ENCODE assay signal across 8 cellular contexts in genomic region chr15:28125673-28126651, GRCh38. TPM values are rescaled to one million over a fixed set of nuclear protein-coding genes. Genes with fewer than 3 reads are reported as not detected.
DNase-seq lines count a peak whose midpoint lies in the region; ATAC-seq, FAIRE-seq and TF ChIP-seq lines count a peak whose summit lies in the region.

No MANE protein-coding gene starts in this region.

- no peak for ATAC-seq in GM21786 (IDR thresholded peaks at IDR 0.05; ENCODE audit: unreplicated experiment)
- no peak for ATAC-seq in GM18907 (IDR thresholded peaks at IDR 0.05; ENCODE audit: unreplicated experiment)
- no peak for ATAC-seq in HG03457 (IDR thresholded peaks at IDR 0.05; ENCODE audit: unreplicated experiment)

- no peaks in the 10 kb centered on the region for H3K9me3 Mint-ChIP-seq in mesothelial cell of epicardium

- peaks cover 4% of the 10 kb centered on the region for H3K4me1 Mint-ChIP-seq in mesothelial cell of epicardium

- peak; percentile 48 for FAIRE-seq in GM12891 (lab: Jason Lieb, UNC)

- H3K4me3 Mint-ChIP-seq in mesothelial cell of epicardium = no peak overlapping the region

- peaks cover 25% of the 10 kb centered on the region for H3K36me3 Mint-ChIP-seq in mesothelial cell of epicardium

- TF ChIP-seq CTCF in AG09309 (IDR thresholded peaks at IDR 0.05; ENCODE audit: control insufficient read depth, insufficient read depth, low read depth, low read length, missing control alignments) = peak; percentile 58
- TF ChIP-seq CTCF in choroid plexus epithelial cell (conservative IDR thresholded peaks at IDR 0.05; ENCODE audit: low read depth, low read length) = peak; percentile 60
- peak; percentile 76 for TF ChIP-seq CTCF in mesothelial cell of epicardium (IDR thresholded peaks at IDR 0.05; ENCODE audit: unreplicated experiment)

- no peak overlapping the region for H3K27ac Mint-ChIP-seq in mesothelial cell of epicardium

- H3K27me3 Mint-ChIP-seq in mesothelial cell of epicardium (ENCODE audit: low read depth) = no peaks in the 10 kb centered on the region

- no peak overlapping the region for H3K4me3 ChIP-seq in AG09309 (ENCODE audit: control insufficient read depth, low read depth, low read length)
- no peak overlapping the region for H3K4me3 ChIP-seq in choroid plexus epithelial cell (ENCODE audit: low read depth, low read length)

- DNase-seq in AG09309 (ENCODE audit: low read depth) (peak; percentile 24), GM12891 (ENCODE audit: insufficient read length, low spot score) (no peak), NCI-H2196 treated with DMSO at 0.1 percent for 48 hours (lab: John Stamatoyannopoulos, UW; ENCODE audit: unreplicated experiment) (peak; percentile 4), choroid plexus epithelial cell (ENCODE audit: low read depth) (peak; percentile 84), mesothelial cell of epicardium (ENCODE audit: low spot score in 2 of 2, unreplicated experiment in 2 of 2) (no peak)

- TF ChIP-seq POLR2A in GM12891 (IDR thresholded peaks at IDR 0.05; ENCODE audit: low read depth, low read length) = no peak

TF ChIP-seq in GM12891, 5 proteins besides CTCF, POLR2A, EP300 and RAD21:
- no peak for TF ChIP-seq SPI1 (IDR thresholded peaks at IDR 0.05; ENCODE audit: low read depth, low read length)
- no peak for TF ChIP-seq TAF1 (IDR thresholded peaks at IDR 0.05; ENCODE audit: low read depth, low read length)
- no peak for TF ChIP-seq PAX5 (IDR thresholded peaks at IDR 0.05; ENCODE audit: insufficient read depth, low read length, severe bottlenecking)
- no peak for TF ChIP-seq POU2F2 (IDR thresholded peaks at IDR 0.05; ENCODE audit: low read depth, low read length)
- no peak for TF ChIP-seq POLR2AphosphoS5 (IDR thresholded peaks at IDR 0.05; ENCODE audit: low read depth, low read length)

RNA-seq across cellular contexts. Expression of gene OCA2, which starts 26.8 kb away (rescaled TPM):
- polyA plus RNA-seq in GM12891 (2012; ENCODE audit: low read depth, missing spikeins) = 0.17 TPM
- 1.0 to 2.0 TPM (median 1.5 TPM) in 3 replicates for total RNA-seq in mesothelial cell of epicardium

Comparison
In these comparisons a context has a peak if more than half of its experiments do, and no peak if none do; other contexts are left out.
1. DNase-seq: peak in AG09309 (single experiment), NCI-H2196 treated with DMSO at 0.1 percent for 48 hours (single experiment) and choroid plexus epithelial cell (single experiment); none in GM12891 (single experiment) and mesothelial cell of epicardium (0 of 2).
2. Peak in every context shown above with its lines, with median percentiles within 50 percentile points of each other: CTCF ChIP-seq.